ENCODE assay signal across 17 cellular contexts in the genomic region with DNA sequence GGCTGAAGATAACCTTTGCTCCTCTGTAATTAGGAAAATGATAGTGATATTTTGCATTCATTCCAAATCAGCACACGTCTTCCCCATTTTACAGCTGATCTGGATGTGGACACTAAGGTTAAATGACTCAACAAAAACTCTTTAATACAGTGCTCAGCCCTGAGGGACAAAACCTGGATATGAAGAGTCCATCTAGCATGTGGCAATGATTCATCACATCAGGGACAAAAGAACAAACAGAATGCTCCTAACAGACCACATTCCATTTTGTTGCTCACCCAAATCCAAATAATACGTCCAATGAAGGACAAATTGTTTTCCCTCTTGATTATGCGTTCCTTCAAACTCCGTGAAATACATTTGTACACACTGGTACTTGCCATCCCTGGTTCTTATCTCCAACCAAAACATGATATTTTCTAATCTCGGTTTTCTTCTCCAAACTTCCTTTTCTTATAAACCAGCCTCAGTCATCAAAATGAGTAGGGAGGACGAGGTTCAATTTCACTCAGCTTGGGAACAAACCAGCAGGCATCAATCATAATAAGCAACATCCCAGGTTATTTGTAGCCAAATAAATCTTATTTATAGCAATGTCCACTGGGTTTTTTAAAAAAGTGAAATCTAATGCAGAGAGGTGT. TPM values are rescaled to one million over a fixed set of nuclear protein-coding genes. Genes with fewer than 3 reads are reported as not detected.
DNase-seq lines count a peak whose midpoint lies in the region; ATAC-seq, FAIRE-seq and TF ChIP-seq lines count a peak whose summit lies in the region.
"Had no signal": no experiment of that assay in that cellular context is flagged by ENCODE, and none has a peak within 500 bp of the region (broad histone marks: within the 10 kb centered on the region; RNA-seq: fewer than 3 reads in every experiment).

No MANE protein-coding gene starts in this region.

- no peak for FAIRE-seq in HTR-8/SVneo (lab: Jason Lieb, UNC)

- no peak overlapping the region for H3K4me3 ChIP-seq in brain microvascular endothelial cell (ENCODE audit: low read depth, low read length)
- H3K4me3 ChIP-seq: esophagus squamous epithelium had no signal

- in situ Hi-C loops in Caki2 (cut with HindIII; ENCODE audit: low pct_unique_long_range_greater_than_20kb, low sequenced_read_pairs) (no loop called here), brain microvascular endothelial cell (cut with HindIII; ENCODE audit: low pct_ligation_motif_present, low sequenced_read_pairs) (no loop called here)

- ATAC-seq in esophagus mucosa (no peak), GM19328 (IDR thresholded peaks at IDR 0.05; ENCODE audit: unreplicated experiment) (no peak), GM18870 (IDR thresholded peaks at IDR 0.05; ENCODE audit: unreplicated experiment) (no peak)
- ATAC-seq: T-cell had no signal

- peak; percentile 69 for DNase-seq in Caki2 (ENCODE audit: low read depth)
- peak; percentile 7 for DNase-seq in HTR-8/SVneo (ENCODE audit: insufficient read length, low spot score)
- DNase-seq in brain microvascular endothelial cell: peak; percentile 86
- DNase-seq in kidney glomerular epithelial cell (lab: John Stamatoyannopoulos, UW): peak; percentile 38
- no peak for DNase-seq in activated CD4-positive, alpha-beta T cell treated with anti-CD3 and anti-CD28 coated beads, Interleukin-2, amount 50 U/mL, for 1 hour
- DNase-seq: activated CD8-positive, alpha-beta memory T cell treated with anti-CD3 and anti-CD28 coated beads, Interleukin-2, amount 50 U/mL, for 48 hours; activated naive CD4-positive, alpha-beta T cell treated with anti-CD3 and anti-CD28 coated beads, Interleukin-2, amount 10 ng/mL, durations not matched to agents 7 days and 5 days; cerebellar nuclear complex; esophagus squamous epithelium; midbrain; NCI-H1092 treated with DMSO at 0.1 percent for 48 hours; occipital lobe; stimulated activated CD4-positive, alpha-beta T cell treated with anti-CD3 and anti-CD28 coated beads, Interleukin-12 subunit alpha, Interleukin-12 subunit beta, amount 100 ng/mL, for 4 hours; T-cell had no signal

- H3K27ac ChIP-seq in brain microvascular endothelial cell: peak overlapping the region; percentile 59
- H3K27ac ChIP-seq: esophagus squamous epithelium had no signal

- TF ChIP-seq CTCF in brain microvascular endothelial cell (IDR thresholded peaks at IDR 0.05; ENCODE audit: low read depth, low read length, missing control alignments): no peak

- no peaks in the 10 kb centered on the region for H3K27me3 ChIP-seq in brain microvascular endothelial cell (replicated peaks)
- H3K27me3 ChIP-seq: esophagus squamous epithelium had no signal

- peaks cover 11% of the 10 kb centered on the region for H3K36me3 ChIP-seq in brain microvascular endothelial cell (replicated peaks)

RNA-seq across cellular contexts. Expression of a gene that starts 53.7 kb away (rescaled TPM):
- total RNA-seq in Caki2 (2014; rRNA removed; shearing (Covaris generic); ENCODE audit: low replicate concordance): 24.8 and 36.6 TPM in 2 replicates
- total RNA-seq in esophagus mucosa: 20.8 TPM
